19 cellular contexts compared by ENCODE assay signal in genomic region chr11:126432525-126432924, GRCh38.
DNase-seq lines count a peak whose midpoint lies in the region; ATAC-seq, FAIRE-seq and TF ChIP-seq lines count a peak whose summit lies in the region.
"Had no signal": no experiment of that assay in that cellular context is flagged by ENCODE, and none has a peak within 500 bp of the region (broad histone marks: within the 10 kb centered on the region; RNA-seq: fewer than 3 reads in every experiment).

No MANE protein-coding gene starts in this region.

- no peaks in the 10 kb centered on the region for H3K9me3 ChIP-seq in left ventricle myocardium inferior (replicated peaks)
- no peaks in the 10 kb centered on the region for H3K9me3 ChIP-seq in osteoblast (ENCODE audit: low read depth, low read length)
- no peaks in the 10 kb centered on the region for H3K9me3 ChIP-seq in upper lobe of right lung

- no peak overlapping the region for H3K4me3 ChIP-seq in left ventricle myocardium inferior
- H3K4me3 ChIP-seq in osteoblast (ENCODE audit: insufficient read depth, low read length): no peak overlapping the region
- no peak overlapping the region for H3K4me3 ChIP-seq in upper lobe of right lung
- H3K4me3 ChIP-seq: hepatocyte had no signal

- H3K4me1 ChIP-seq in left ventricle myocardium inferior: peaks cover 54% of the 10 kb centered on the region
- H3K4me1 ChIP-seq in osteoblast (ENCODE audit: insufficient read depth, low read length): peaks cover 9% of the 10 kb centered on the region
- H3K4me1 ChIP-seq in upper lobe of right lung: peaks cover 5% of the 10 kb centered on the region

- FAIRE-seq in frontal cortex (lab: Jason Lieb, UNC): no peak

- intact Hi-C loops in left ventricle myocardium inferior (cut with micrococcal nuclease): no loop called here
- intact Hi-C loops in upper lobe of right lung (cut with DNase I): no loop called here
- intact Hi-C loops in posterior vena cava (cut with DNase I): no loop called here

- DNase-seq in astrocyte of the hippocampus (ENCODE audit: low read depth, low spot score) (peak; percentile 28), left ventricle myocardium inferior (peak; percentile 38), osteoblast (ENCODE audit: insufficient read length, low spot score, missing footprints) (no peak), upper lobe of right lung (no peak), frontal cortex (ENCODE audit: low spot score in 2 of 2) (no peak), posterior vena cava (ENCODE audit: low spot score) (no peak)
- DNase-seq in activated T-cell treated with anti-CD3 and anti-CD28 coated beads, Interleukin-2, amount 50 U/mL, for 1 hour: no peak
- DNase-seq: activated CD4-positive, alpha-beta T cell treated with anti-CD3 and anti-CD28 coated beads for 36 hours; activated CD8-positive, alpha-beta memory T cell treated with anti-CD3 and anti-CD28 coated beads, Interleukin-2, amount 50 U/mL, for 48 hours; activated naive CD4-positive, alpha-beta T cell; anterior cingulate cortex; effector memory CD8-positive, alpha-beta T cell; KG1; NCI-H2029 treated with DMSO at 0.1 percent for 48 hours; SHP77; trophoblast cell had no signal

- no peak overlapping the region for H3K4me2 ChIP-seq in osteoblast (ENCODE audit: insufficient read depth, low read length)
- H3K4me2 ChIP-seq: hepatocyte had no signal

- H3K79me2 ChIP-seq in osteoblast (ENCODE audit: insufficient read depth, low read length): no peaks in the 10 kb centered on the region
- H3K79me2 ChIP-seq: hepatocyte had no signal

- peak; percentile 27 for ATAC-seq in upper lobe of right lung
- ATAC-seq in GM19397 (IDR thresholded peaks at IDR 0.05; ENCODE audit: unreplicated experiment): no peak
- ATAC-seq: activated CD4-positive, alpha-beta T cell treated with anti-CD3 and anti-CD28 coated beads for 36 hours; effector memory CD8-positive, alpha-beta T cell; stimulated activated memory B cell treated with anti-CD40 and anti-IgM and Interleukin-4, amounts not matched to agents 10 μg/mL and 1 μg/mL and 100 μg/mL, for 72 hours had no signal

- no peaks in the 10 kb centered on the region for H4K20me1 ChIP-seq in osteoblast (ENCODE audit: insufficient read depth, low read length)

- H2AFZ ChIP-seq in osteoblast (ENCODE audit: low read length): no peak overlapping the region
- H2AFZ ChIP-seq: hepatocyte had no signal

- H3K36me3 ChIP-seq in left ventricle myocardium inferior (no peaks in the 10 kb centered on the region), osteoblast (ENCODE audit: insufficient read depth, low read length) (no peaks in the 10 kb centered on the region), upper lobe of right lung (no peaks in the 10 kb centered on the region)

- H3K27me3 ChIP-seq in left ventricle myocardium inferior (ENCODE audit: low read depth): no peaks in the 10 kb centered on the region
- no peaks in the 10 kb centered on the region for H3K27me3 ChIP-seq in osteoblast (ENCODE audit: insufficient read depth, low read length)
- no peaks in the 10 kb centered on the region for H3K27me3 ChIP-seq in upper lobe of right lung
- H3K27me3 ChIP-seq: hepatocyte had no signal

- H3K27ac ChIP-seq in left ventricle myocardium inferior (replicated peaks): peak overlapping the region; percentile 80
- peak overlapping the region; percentile 51 for H3K27ac ChIP-seq in osteoblast (ENCODE audit: low read depth, low read length)
- H3K27ac ChIP-seq in upper lobe of right lung: peak overlapping the region; percentile 75
- H3K27ac ChIP-seq: hepatocyte had no signal

- TF ChIP-seq CTCF in left ventricle myocardium inferior (IDR thresholded peaks at IDR 0.05; ENCODE audit: borderline replicate concordance): no peak
- TF ChIP-seq CTCF in osteoblast (IDR thresholded peaks at IDR 0.05; ENCODE audit: extremely low read depth, low read depth, low read length): no peak
- no peak for TF ChIP-seq CTCF in upper lobe of right lung (IDR thresholded peaks at IDR 0.05)

Comparison
In these comparisons a context has a peak if more than half of its experiments do, and no peak if none do; other contexts are left out.
1. DNase-seq: peak in astrocyte of the hippocampus (single experiment) and left ventricle myocardium inferior (single experiment); none in osteoblast (single experiment), upper lobe of right lung (single experiment), activated T-cell treated with anti-CD3 and anti-CD28 coated beads, Interleukin-2, amount 50 U/mL, for 1 hour (single experiment), frontal cortex (0 of 2) and posterior vena cava (single experiment).
2. Peak in every context shown above with its lines, with median percentiles within 50 percentile points of each other: H3K27ac ChIP-seq.